1 cellular context compared by ENCODE assay signal in genomic region chr10:43396928-43397624, GRCh38.
TF ChIP-seq lines count a peak whose summit lies in the region.

No MANE protein-coding gene starts in this region.

TF ChIP-seq in WTC11, 78 proteins besides CTCF, POLR2A, EP300 and RAD21 (continued from another document):
- TF ChIP-seq, protein P1, sequence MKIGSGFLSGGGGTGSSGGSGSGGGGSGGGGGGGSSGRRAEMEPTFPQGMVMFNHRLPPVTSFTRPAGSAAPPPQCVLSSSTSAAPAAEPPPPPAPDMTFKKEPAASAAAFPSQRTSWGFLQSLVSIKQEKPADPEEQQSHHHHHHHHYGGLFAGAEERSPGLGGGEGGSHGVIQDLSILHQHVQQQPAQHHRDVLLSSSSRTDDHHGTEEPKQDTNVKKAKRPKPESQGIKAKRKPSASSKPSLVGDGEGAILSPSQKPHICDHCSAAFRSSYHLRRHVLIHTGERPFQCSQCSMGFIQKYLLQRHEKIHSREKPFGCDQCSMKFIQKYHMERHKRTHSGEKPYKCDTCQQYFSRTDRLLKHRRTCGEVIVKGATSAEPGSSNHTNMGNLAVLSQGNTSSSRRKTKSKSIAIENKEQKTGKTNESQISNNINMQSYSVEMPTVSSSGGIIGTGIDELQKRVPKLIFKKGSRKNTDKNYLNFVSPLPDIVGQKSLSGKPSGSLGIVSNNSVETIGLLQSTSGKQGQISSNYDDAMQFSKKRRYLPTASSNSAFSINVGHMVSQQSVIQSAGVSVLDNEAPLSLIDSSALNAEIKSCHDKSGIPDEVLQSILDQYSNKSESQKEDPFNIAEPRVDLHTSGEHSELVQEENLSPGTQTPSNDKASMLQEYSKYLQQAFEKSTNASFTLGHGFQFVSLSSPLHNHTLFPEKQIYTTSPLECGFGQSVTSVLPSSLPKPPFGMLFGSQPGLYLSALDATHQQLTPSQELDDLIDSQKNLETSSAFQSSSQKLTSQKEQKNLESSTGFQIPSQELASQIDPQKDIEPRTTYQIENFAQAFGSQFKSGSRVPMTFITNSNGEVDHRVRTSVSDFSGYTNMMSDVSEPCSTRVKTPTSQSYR (CRISPR knock-in tag; IDR thresholded peaks at IDR 0.05) = peak; percentile 92
- TF ChIP-seq, protein P2, sequence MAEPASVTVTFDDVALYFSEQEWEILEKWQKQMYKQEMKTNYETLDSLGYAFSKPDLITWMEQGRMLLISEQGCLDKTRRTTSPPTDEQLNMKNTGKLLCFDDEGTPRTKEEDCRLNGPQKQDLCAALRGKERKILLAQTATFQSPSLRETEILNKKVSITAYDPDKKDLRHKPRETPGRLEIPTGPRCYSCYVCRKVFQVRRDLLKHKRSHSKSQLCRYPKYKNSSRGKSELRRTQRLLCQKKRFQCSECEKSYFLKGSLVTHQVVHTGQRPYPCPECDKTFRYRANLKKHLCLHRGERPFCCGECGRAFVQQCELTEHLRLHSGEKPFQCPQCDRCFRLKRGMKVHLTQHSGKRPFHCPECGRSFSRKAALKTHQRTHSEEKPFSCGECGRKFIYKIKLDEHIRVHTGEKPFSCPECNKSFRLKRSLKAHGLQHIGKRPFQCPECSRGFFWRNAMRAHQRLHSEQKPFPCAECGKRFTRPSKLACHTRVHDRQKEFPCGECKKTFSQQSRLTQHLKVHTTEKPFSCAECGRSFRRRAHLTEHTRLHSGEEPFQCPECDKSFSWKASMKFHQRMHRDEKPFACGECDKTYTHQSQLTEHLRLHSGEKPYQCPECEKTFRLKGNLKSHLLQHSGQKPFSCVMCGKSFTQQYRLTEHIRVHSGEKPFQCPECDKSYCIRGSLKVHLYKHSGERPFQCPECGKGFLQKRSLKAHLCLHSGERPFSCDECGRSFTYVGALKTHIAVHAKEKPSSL (CRISPR knock-in tag; conservative IDR thresholded peaks at IDR 0.05) = no peak
- TF ChIP-seq CBFB (CRISPR knock-in tag; IDR thresholded peaks at IDR 0.05; ENCODE audit: low read depth) (no peak), GABPB1 (CRISPR knock-in tag; IDR thresholded peaks at IDR 0.05) (peak; percentile 84), ZNF317 (CRISPR knock-in tag; IDR thresholded peaks at IDR 0.05; ENCODE audit: borderline replicate concordance, low read depth) (no peak), JUN (CRISPR knock-in tag; IDR thresholded peaks at IDR 0.05) (no peak), GTF2I (CRISPR knock-in tag; conservative IDR thresholded peaks at IDR 0.05) (no peak), EMX1 (CRISPR knock-in tag; IDR thresholded peaks at IDR 0.05) (no peak; the same call in 1 of the 2 replicates), NFYB (CRISPR knock-in tag; conservative IDR thresholded peaks at IDR 0.05; ENCODE audit: low read depth) (peak; percentile 70), ZNF138 (CRISPR knock-in tag; conservative IDR thresholded peaks at IDR 0.05) (no peak), TP53 (CRISPR knock-in tag; IDR thresholded peaks at IDR 0.05) (no peak; the same call in 1 of the 2 replicates), TEAD4 (CRISPR knock-in tag; IDR thresholded peaks at IDR 0.05) (0 out of 2 replicates have a peak, but pooled peaks have one; percentile 38), KAT7 (CRISPR knock-in tag; IDR thresholded peaks at IDR 0.05; ENCODE audit: borderline replicate concordance) (no peak), FOXP1 (CRISPR knock-in tag; IDR thresholded peaks at IDR 0.05; ENCODE audit: borderline replicate concordance) (peak; percentile 95), PRRX2 (CRISPR knock-in tag; IDR thresholded peaks at IDR 0.05) (no peak), ZNF532 (CRISPR knock-in tag; IDR thresholded peaks at IDR 0.05; ENCODE audit: borderline replicate concordance) (peak; percentile 60; the same call in 1 of the 2 replicates), ZNF121 (CRISPR knock-in tag; IDR thresholded peaks at IDR 0.05) (peak; percentile 70), ZNF671 (CRISPR knock-in tag; IDR thresholded peaks at IDR 0.05) (no peak), CREB1 (CRISPR knock-in tag; IDR thresholded peaks at IDR 0.05) (peak; percentile 85), TEAD1 (CRISPR knock-in tag; IDR thresholded peaks at IDR 0.05) (no peak), NR3C1 (CRISPR knock-in tag; conservative IDR thresholded peaks at IDR 0.05; ENCODE audit: low read depth) (no peak), SMAD4 (CRISPR knock-in tag; IDR thresholded peaks at IDR 0.05) (no peak), ZNF232 (CRISPR knock-in tag; IDR thresholded peaks at IDR 0.05) (peak; percentile 83; the same call in 1 of the 2 replicates), E2F4 (CRISPR knock-in tag; IDR thresholded peaks at IDR 0.05; ENCODE audit: borderline replicate concordance, low read depth) (peak; percentile 93), RORB (CRISPR knock-in tag; IDR thresholded peaks at IDR 0.05) (no peak), MYBL2 (CRISPR knock-in tag; IDR thresholded peaks at IDR 0.05) (peak; percentile 97), E2F1 (CRISPR knock-in tag; IDR thresholded peaks at IDR 0.05) (peak; percentile 85), NR1H2 (CRISPR knock-in tag; IDR thresholded peaks at IDR 0.05) (no peak), MLX (CRISPR knock-in tag; IDR thresholded peaks at IDR 0.05) (no peak), ATF2 (CRISPR knock-in tag; IDR thresholded peaks at IDR 0.05; ENCODE audit: borderline replicate concordance, low read depth) (peak; percentile 54; the same call in 1 of the 2 replicates), NR2C2 (CRISPR knock-in tag; IDR thresholded peaks at IDR 0.05) (peak; percentile 57; the same call in 1 of the 2 replicates), ZBTB21 (CRISPR knock-in tag; IDR thresholded peaks at IDR 0.05; ENCODE audit: borderline replicate concordance) (no peak), SOX15 (CRISPR knock-in tag; IDR thresholded peaks at IDR 0.05) (no peak)
- TF ChIP-seq, protein P3, sequence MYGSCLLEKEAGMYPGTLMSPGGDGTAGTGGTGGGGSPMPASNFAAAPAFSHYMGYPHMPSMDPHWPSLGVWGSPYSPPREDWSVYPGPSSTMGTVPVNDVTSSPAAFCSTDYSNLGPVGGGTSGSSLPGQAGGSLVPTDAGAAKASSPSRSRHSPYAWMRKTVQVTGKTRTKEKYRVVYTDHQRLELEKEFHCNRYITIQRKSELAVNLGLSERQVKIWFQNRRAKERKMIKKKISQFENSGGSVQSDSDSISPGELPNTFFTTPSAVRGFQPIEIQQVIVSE (CRISPR knock-in tag; IDR thresholded peaks at IDR 0.05; ENCODE audit: borderline replicate concordance) = no peak
- TF ChIP-seq, protein P4, sequence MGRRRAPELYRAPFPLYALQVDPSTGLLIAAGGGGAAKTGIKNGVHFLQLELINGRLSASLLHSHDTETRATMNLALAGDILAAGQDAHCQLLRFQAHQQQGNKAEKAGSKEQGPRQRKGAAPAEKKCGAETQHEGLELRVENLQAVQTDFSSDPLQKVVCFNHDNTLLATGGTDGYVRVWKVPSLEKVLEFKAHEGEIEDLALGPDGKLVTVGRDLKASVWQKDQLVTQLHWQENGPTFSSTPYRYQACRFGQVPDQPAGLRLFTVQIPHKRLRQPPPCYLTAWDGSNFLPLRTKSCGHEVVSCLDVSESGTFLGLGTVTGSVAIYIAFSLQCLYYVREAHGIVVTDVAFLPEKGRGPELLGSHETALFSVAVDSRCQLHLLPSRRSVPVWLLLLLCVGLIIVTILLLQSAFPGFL (CRISPR knock-in tag; IDR thresholded peaks at IDR 0.05; ENCODE audit: borderline replicate concordance) = peak; percentile 83
- TF ChIP-seq, protein P5, sequence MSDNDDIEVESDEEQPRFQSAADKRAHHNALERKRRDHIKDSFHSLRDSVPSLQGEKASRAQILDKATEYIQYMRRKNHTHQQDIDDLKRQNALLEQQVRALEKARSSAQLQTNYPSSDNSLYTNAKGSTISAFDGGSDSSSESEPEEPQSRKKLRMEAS (CRISPR knock-in tag; IDR thresholded peaks at IDR 0.05) = peak; percentile 83
